In the genomic region with DNA sequence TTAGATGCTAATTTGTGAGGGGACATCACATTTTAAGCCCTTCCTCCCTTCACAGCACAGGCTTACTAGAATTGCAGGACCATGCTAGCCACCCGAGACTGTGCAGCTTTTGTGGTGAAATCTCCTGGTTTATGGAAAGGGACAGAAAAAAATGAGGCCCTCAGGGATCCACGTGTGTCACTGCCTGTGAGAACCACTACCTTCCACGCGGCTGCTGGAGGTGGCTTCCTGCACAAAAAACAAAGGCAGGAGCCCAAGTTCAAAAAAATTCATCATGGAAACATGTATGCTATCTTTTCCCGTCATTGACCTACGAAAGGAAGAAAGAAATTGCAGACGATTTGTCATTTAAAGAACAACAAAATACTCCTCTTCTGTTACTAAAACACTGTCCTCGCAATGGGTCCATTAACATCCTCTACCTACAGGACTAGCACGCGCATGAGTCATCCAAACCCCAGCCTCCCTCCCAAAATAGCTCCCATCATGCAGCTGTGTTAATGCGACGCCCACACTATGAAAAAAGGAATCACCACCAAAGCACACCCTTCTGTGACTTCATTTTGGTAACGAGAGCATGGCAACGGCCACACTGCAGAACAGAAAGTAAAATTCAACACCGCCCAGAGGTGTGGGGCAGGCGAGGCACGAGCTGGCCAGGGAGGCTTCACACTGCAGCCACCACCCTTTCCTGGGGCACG, we compare ENCODE assay signal across 8 cellular contexts. TPM values are rescaled to one million over a fixed set of nuclear protein-coding genes. Genes with fewer than 3 reads are reported as not detected.
DNase-seq lines count a peak whose midpoint lies in the region; ATAC-seq and TF ChIP-seq lines count a peak whose summit lies in the region.

No MANE protein-coding gene starts in this region.

- no peaks in the 10 kb centered on the region for H3K9me2 ChIP-seq in MM.1S (replicated peaks; ENCODE audit: insufficient read depth, low read length)

- H3K9me3 Mint-ChIP-seq in HFFc6, result no peaks in the 10 kb centered on the region

- no peak overlapping the region for H3K4me3 Mint-ChIP-seq in HFFc6

- intact Hi-C loops in esophagus muscularis mucosa (cut with DNase I), result no loop called here

- TF ChIP-seq CTCF in esophagus muscularis mucosa (IDR thresholded peaks at IDR 0.05) (no peak), MM.1S (IDR thresholded peaks at IDR 0.05; ENCODE audit: low read length) (no peak), HFFc6 (IDR thresholded peaks at IDR 0.05) (no peak)

- H3K4me3 ChIP-seq in esophagus muscularis mucosa (peak overlapping the region in 1 of 4 donors; percentile 8), MM.1S (ENCODE audit: low read length) (no peak overlapping the region)

- DNase-seq in activated CD4-positive, alpha-beta T cell treated with anti-CD3 and anti-CD28 coated beads for 24 hours (ENCODE audit: low read depth in 2 of 2), result peak; percentile 11 to 33
- DNase-seq in esophagus muscularis mucosa (ENCODE audit: extremely low spot score) (no peak), MM.1S (no peak), HFFc6 (no peak)
- DNase-seq in stimulated activated CD4-positive, alpha-beta T cell treated with anti-CD3 and anti-CD28 coated beads, Interleukin-2, amount 100 ng/mL, for 24 hours, result peak; percentile 56 to 67

- peaks cover 2% of the 10 kb centered on the region; the same call in 1 of the 2 replicates for H3K27me3 Mint-ChIP-seq in HFFc6 (ENCODE audit: insufficient read depth)

- H3K36me3 ChIP-seq in esophagus muscularis mucosa (peaks cover 0 to 28% (median 16%) of the 10 kb centered on the region in 4 donors), MM.1S (replicated peaks; ENCODE audit: insufficient read depth, low read length) (no peaks in the 10 kb centered on the region)

- no peaks in the 10 kb centered on the region for H3K79me2 ChIP-seq in MM.1S (ENCODE audit: low read length)

- no peaks in the 10 kb centered on the region for H3K27me3 ChIP-seq in esophagus muscularis mucosa
- no peaks in the 10 kb centered on the region for H3K27me3 ChIP-seq in MM.1S (replicated peaks; ENCODE audit: insufficient read depth, low read length)

- H2AFZ ChIP-seq in MM.1S (ENCODE audit: low read length), result no peak overlapping the region

- no peak overlapping the region for H3K4me2 ChIP-seq in MM.1S (ENCODE audit: low read depth, low read length)

- no peak for TF ChIP-seq POLR2A in esophagus muscularis mucosa (IDR thresholded peaks at IDR 0.05; ENCODE audit: low read depth)

- H3K4me1 Mint-ChIP-seq in HFFc6 (ENCODE audit: low read depth), result peaks cover 4% of the 10 kb centered on the region; the same call in 1 of the 2 replicates

- H4K20me1 ChIP-seq in MM.1S (ENCODE audit: insufficient read depth, low read length), result no peaks in the 10 kb centered on the region

- H3K36me3 Mint-ChIP-seq in HFFc6 (ENCODE audit: low read depth), result no peaks in the 10 kb centered on the region

- peaks cover 4 to 22% (median 12%) of the 10 kb centered on the region in 4 donors for H3K4me1 ChIP-seq in esophagus muscularis mucosa
- no peaks in the 10 kb centered on the region for H3K4me1 ChIP-seq in MM.1S (ENCODE audit: low read length)

- peak overlapping the region in 3 of 4 donors; percentile 9 to 16 (median 15) for H3K27ac ChIP-seq in esophagus muscularis mucosa (replicated peaks in 1 of 4)
- H3K27ac ChIP-seq in MM.1S (ENCODE audit: low read length), result no peak overlapping the region

- no peaks in the 10 kb centered on the region for H3K9me3 ChIP-seq in esophagus muscularis mucosa
- no peaks in the 10 kb centered on the region for H3K9me3 ChIP-seq in MM.1S (replicated peaks; ENCODE audit: insufficient read depth, low read length)

- 72% methylated on average over 18 of the region's 18 CpGs for WGBS in esophagus muscularis mucosa

- ATAC-seq in GM19395 (IDR thresholded peaks at IDR 0.05; ENCODE audit: unreplicated experiment), result peak; percentile 97
- ATAC-seq in HG03175 (IDR thresholded peaks at IDR 0.05; ENCODE audit: unreplicated experiment), result peak; percentile 95
- no peak; the same call in 2 of the 3 replicates for ATAC-seq in SK-N-SH treated with all-trans-retinoic acid at 6 μM for 48 hours

- no peak for TF ChIP-seq EP300 in esophagus muscularis mucosa (IDR thresholded peaks at IDR 0.05)

- no peak overlapping the region for H3K27ac Mint-ChIP-seq in HFFc6

- no peak overlapping the region for H3K9ac ChIP-seq in MM.1S (ENCODE audit: low read length)

- no peaks in the 10 kb centered on the region for H3F3A ChIP-seq in MM.1S (ENCODE audit: insufficient read depth, low read length)

TF ChIP-seq in SK-N-SH treated with all-trans-retinoic acid at 6 μM for 48 hours, 23 proteins besides CTCF, POLR2A, EP300 and RAD21:
- TF ChIP-seq RARB (CRISPR knock-in tag; IDR thresholded peaks at IDR 0.05) (no peak), PATZ1 (CRISPR knock-in tag; IDR thresholded peaks at IDR 0.05; ENCODE audit: borderline replicate concordance) (no peak)

RNA-seq across cellular contexts. Expression of gene RAMACL, which starts 45.7 kb away (rescaled TPM):
- total RNA-seq in esophagus muscularis mucosa, result 1 to 10 TPM; 1.2 to 2.9 (median 2.1) TPM
- total RNA-seq in HFFc6 (2021; fragmentation: NEBNext Ultra II Directional; extraction: Animal tissue kit (Norgen Biotek cat#: 25700)), result 1 to 10 TPM; 2.0 to 3.6 (median 2.8) TPM

Comparison
In these comparisons a context has a peak if more than half of its experiments do, and no peak if none do; other contexts are left out.
1. DNase-seq: peak in activated CD4-positive, alpha-beta T cell treated with anti-CD3 and anti-CD28 coated beads for 24 hours (2 of 2) and stimulated activated CD4-positive, alpha-beta T cell treated with anti-CD3 and anti-CD28 coated beads, Interleukin-2, amount 100 ng/mL, for 24 hours (2 of 2); none in esophagus muscularis mucosa (single experiment), MM.1S (single experiment) and HFFc6 (single experiment).